25 cellular contexts compared by ENCODE assay signal in the genomic region with DNA sequence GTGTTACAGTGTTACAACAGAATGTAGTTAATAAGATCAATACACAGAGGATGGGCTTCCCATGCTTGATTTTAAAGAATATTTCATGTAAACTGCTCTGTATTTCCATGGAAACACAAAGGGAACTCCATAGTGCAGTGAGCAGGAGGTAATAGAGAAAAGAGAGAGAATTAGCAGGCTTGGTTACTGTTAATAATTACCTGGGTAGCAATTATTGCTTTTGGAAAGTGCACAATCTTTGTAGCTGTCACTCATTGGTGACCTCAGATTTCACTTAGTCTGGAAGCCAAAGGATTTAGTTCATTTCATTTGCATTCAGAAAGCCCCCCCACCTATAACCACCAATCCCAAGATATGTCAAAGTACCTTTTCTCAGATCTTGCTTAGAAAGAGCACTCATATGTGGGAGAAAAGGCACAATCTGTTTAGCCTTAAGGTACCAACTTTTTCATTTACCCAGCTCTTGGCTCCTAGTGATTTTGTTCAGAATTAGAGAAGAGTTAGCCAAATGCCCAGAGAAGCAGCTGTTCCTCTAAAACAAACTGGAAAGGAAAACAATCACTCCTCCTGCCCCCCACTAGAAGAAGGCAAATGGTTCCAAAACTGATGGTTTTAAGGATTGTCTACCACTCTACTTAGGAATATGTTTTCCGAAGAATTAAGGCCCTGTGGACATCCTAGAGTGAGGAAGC.
DNase-seq lines count a peak whose midpoint lies in the region; ATAC-seq and TF ChIP-seq lines count a peak whose summit lies in the region.
"Had no signal": no experiment of that assay in that cellular context is flagged by ENCODE, and none has a peak within 500 bp of the region (broad histone marks: within the 10 kb centered on the region; RNA-seq: fewer than 3 reads in every experiment).

No MANE protein-coding gene starts in this region.

- H3K27ac Mint-ChIP-seq in nephron = peak overlapping the region; percentile 67 to 90 (median 74)
- H3K27ac Mint-ChIP-seq in activated T-helper 17 cell treated with anti-CD3 and anti-CD28 coated beads, Interleukin-2, amount 50 U/mL, for 72 hours = no peak overlapping the region
- H3K27ac Mint-ChIP-seq: activated CD8-positive, alpha-beta T cell treated with anti-CD3 and anti-CD28 coated beads for 36 hours; activated naive CD8-positive, alpha-beta T cell treated with anti-CD3 and anti-CD28 coated beads, Interleukin-2, amount 50 U/mL, for 24 hours; CD4-positive, CD25-positive, alpha-beta regulatory T cell; T-helper 17 cell had no signal

- DNase-seq in DMS 273 (lab: John Stamatoyannopoulos, UW; ENCODE audit: unreplicated experiment) (peak; percentile 48), NCI-H446 treated with DMSO at 0.1 percent for 48 hours (lab: John Stamatoyannopoulos, UW) (peak; percentile 62), fibroblast of lung (ENCODE audit: low read depth in 2 of 2) (no peak), NCI-H2107 (lab: John Stamatoyannopoulos, UW) (no peak), CD1c-positive myeloid dendritic cell (ENCODE audit: extremely low spot score) (no peak)
- DNase-seq in activated effector memory CD4-positive, alpha-beta T cell treated with Interleukin-2 at 50 U/mL for 16 hours = no peak
- DNase-seq: activated CD4-positive, alpha-beta T cell treated with anti-CD3 and anti-CD28 coated beads for 1 hour; activated CD8-positive, alpha-beta T cell treated with anti-CD3 and anti-CD28 coated beads for 36 hours; activated gamma-delta T cell; activated naive CD8-positive, alpha-beta T cell treated with anti-CD3 and anti-CD28 coated beads, Interleukin-2, amount 50 U/mL, for 24 hours; CD4-positive, CD25-positive, alpha-beta regulatory T cell; cerebellar nuclear complex; head of caudate nucleus; mammary epithelial cell; NCI-H1092 treated with DMSO at 0.1 percent for 48 hours; NCI-H1930; NCI-H2227 treated with DMSO at 0.1 percent for 48 hours; small intestine; stimulated activated CD4-positive, alpha-beta T cell treated with anti-CD3 and anti-CD28 coated beads, Interleukin-2, amount 100 ng/mL, for 24 hours; T-helper 17 cell had no signal

- no peaks in the 10 kb centered on the region for H4K20me1 ChIP-seq in fibroblast of lung (ENCODE audit: control insufficient read depth, extremely low read depth, insufficient read depth, low read length)

- no peak overlapping the region for H3K4me3 Mint-ChIP-seq in nephron
- H3K4me3 Mint-ChIP-seq in activated T-helper 17 cell treated with anti-CD3 and anti-CD28 coated beads, Interleukin-2, amount 50 U/mL, for 72 hours = no peak overlapping the region
- H3K4me3 Mint-ChIP-seq: activated CD8-positive, alpha-beta T cell treated with anti-CD3 and anti-CD28 coated beads for 36 hours; activated naive CD8-positive, alpha-beta T cell treated with anti-CD3 and anti-CD28 coated beads, Interleukin-2, amount 50 U/mL, for 24 hours; CD4-positive, CD25-positive, alpha-beta regulatory T cell; T-helper 17 cell had no signal

- H3K9me3 Mint-ChIP-seq in nephron = no peaks in the 10 kb centered on the region
- H3K9me3 Mint-ChIP-seq in activated T-helper 17 cell treated with anti-CD3 and anti-CD28 coated beads, Interleukin-2, amount 50 U/mL, for 72 hours = no peaks in the 10 kb centered on the region
- H3K9me3 Mint-ChIP-seq: activated CD8-positive, alpha-beta T cell treated with anti-CD3 and anti-CD28 coated beads for 36 hours; activated naive CD8-positive, alpha-beta T cell treated with anti-CD3 and anti-CD28 coated beads, Interleukin-2, amount 50 U/mL, for 24 hours had no signal

- no peaks in the 10 kb centered on the region for H3K36me3 ChIP-seq in fibroblast of lung (ENCODE audit: control insufficient read depth, insufficient read depth, low read length)
- H3K36me3 ChIP-seq: neutrophil, tibial nerve had no signal

- no peaks in the 10 kb centered on the region for H3K27me3 ChIP-seq in fibroblast of lung (ENCODE audit: control insufficient read depth, insufficient read depth, low read length)
- H3K27me3 ChIP-seq: neutrophil, tibial nerve had no signal

- no peaks in the 10 kb centered on the region for H3K27me3 Mint-ChIP-seq in nephron (ENCODE audit: low read depth)
- H3K27me3 Mint-ChIP-seq in activated T-helper 17 cell treated with anti-CD3 and anti-CD28 coated beads, Interleukin-2, amount 50 U/mL, for 72 hours = no peaks in the 10 kb centered on the region
- H3K27me3 Mint-ChIP-seq: activated naive CD8-positive, alpha-beta T cell treated with anti-CD3 and anti-CD28 coated beads, Interleukin-2, amount 50 U/mL, for 24 hours; T-helper 17 cell had no signal

- H3K4me3 ChIP-seq in fibroblast of lung (replicated peaks in 1 of 4; ENCODE audit: control extremely low read depth in 1 of 4, insufficient read depth in 1 of 4, low read depth in 3 of 4, low read length in 4 of 4) = no peak overlapping the region
- H3K4me3 ChIP-seq: tibial nerve had no signal

- H3K4me1 ChIP-seq in fibroblast of lung (ENCODE audit: control insufficient read depth, extremely low read depth, insufficient read depth, low read length) = peaks cover 5% of the 10 kb centered on the region
- H3K4me1 ChIP-seq: tibial nerve had no signal

- no peaks in the 10 kb centered on the region for H3K79me2 ChIP-seq in fibroblast of lung (ENCODE audit: control insufficient read depth, insufficient read depth, low read length)

- H2AFZ ChIP-seq in fibroblast of lung (ENCODE audit: low read length) = peak overlapping the region; percentile 1

- TF ChIP-seq CTCF in fibroblast of lung (conservative IDR thresholded peaks at IDR 0.05 in 1 of 2, IDR thresholded peaks at IDR 0.05 in 1 of 2; ENCODE audit: low read depth in 1 of 2, low read length in 2 of 2) (no peak), nephron (IDR thresholded peaks at IDR 0.05; ENCODE audit: unreplicated experiment in 3 of 3) (no peak)

- peak overlapping the region; percentile 25 for H3K4me2 ChIP-seq in fibroblast of lung (ENCODE audit: extremely low read depth, insufficient read depth, low read length)

- no peak for ATAC-seq in activated T-helper 17 cell treated with anti-CD3 and anti-CD28 coated beads, Interleukin-2, amount 50 U/mL, for 72 hours (replicated peaks)
- ATAC-seq: activated CD8-positive, alpha-beta T cell treated with anti-CD3 and anti-CD28 coated beads for 36 hours; activated naive CD8-positive, alpha-beta T cell treated with anti-CD3 and anti-CD28 coated beads, Interleukin-2, amount 50 U/mL, for 24 hours; SK-N-SH treated with all-trans-retinoic acid at 6 μM for 48 hours; T-helper 17 cell had no signal

- H3K36me3 Mint-ChIP-seq in nephron (ENCODE audit: low read depth) = no peaks in the 10 kb centered on the region
- no peaks in the 10 kb centered on the region for H3K36me3 Mint-ChIP-seq in activated T-helper 17 cell treated with anti-CD3 and anti-CD28 coated beads, Interleukin-2, amount 50 U/mL, for 72 hours (ENCODE audit: low read depth)
- H3K36me3 Mint-ChIP-seq: CD4-positive, CD25-positive, alpha-beta regulatory T cell had no signal

- H3K9ac ChIP-seq in fibroblast of lung (ENCODE audit: insufficient read depth, low read length) = no peak overlapping the region

- no peak overlapping the region for H3K27ac ChIP-seq in fibroblast of lung (ENCODE audit: insufficient read depth, low read length)
- H3K27ac ChIP-seq: neutrophil, tibial nerve had no signal

- H3K4me1 Mint-ChIP-seq in nephron = peaks cover 18% of the 10 kb centered on the region
- H3K4me1 Mint-ChIP-seq in activated T-helper 17 cell treated with anti-CD3 and anti-CD28 coated beads, Interleukin-2, amount 50 U/mL, for 72 hours = no peaks in the 10 kb centered on the region
- H3K4me1 Mint-ChIP-seq: CD4-positive, CD25-positive, alpha-beta regulatory T cell; T-helper 17 cell had no signal

- H3K9me3 ChIP-seq in fibroblast of lung (ENCODE audit: control insufficient read depth, insufficient read depth, low read depth, low read length) = no peaks in the 10 kb centered on the region
- H3K9me3 ChIP-seq: neutrophil, tibial nerve had no signal

Comparison
In these comparisons a context has a peak if more than half of its experiments do, and no peak if none do; other contexts are left out.
1. DNase-seq: peak in DMS 273 (single experiment) and NCI-H446 treated with DMSO at 0.1 percent for 48 hours (single experiment); none in fibroblast of lung (0 of 2), NCI-H2107 (single experiment), activated effector memory CD4-positive, alpha-beta T cell treated with Interleukin-2 at 50 U/mL for 16 hours (single experiment) and CD1c-positive myeloid dendritic cell (single experiment).